ENCODE assay signal across 14 cellular contexts in genomic region chr16:29743475-29743826, GRCh38. TPM values are rescaled to one million over a fixed set of nuclear protein-coding genes. Genes with fewer than 3 reads are reported as not detected.
A peak's percentile ranks its signal among the peaks of the same experiment; 100 is the strongest.
DNase-seq lines count a peak whose midpoint lies in the region; ATAC-seq lines count a peak whose summit lies in the region.
"Had no signal": no experiment of that assay in that cellular context is flagged by ENCODE, and none has a peak within 500 bp of the region (broad histone marks: within the 10 kb centered on the region; RNA-seq: fewer than 3 reads in every experiment).

No MANE protein-coding gene starts in this region.

- H3K9me3 Mint-ChIP-seq in activated T-cell treated with anti-CD3 and anti-CD28 coated beads, Interleukin-2, amount 50 U/mL, for 24 hours = no peaks in the 10 kb centered on the region
- peaks cover 0 to 4% (median 0%) of the 10 kb centered on the region in 3 donors for H3K9me3 Mint-ChIP-seq in IgD-negative memory B cell
- H3K9me3 Mint-ChIP-seq in activated naive CD8-positive, alpha-beta T cell treated with anti-CD3 and anti-CD28 coated beads, Interleukin-2, amount 10 ng/mL, durations not matched to agents 7 days and 5 days = no peaks in the 10 kb centered on the region
- H3K9me3 Mint-ChIP-seq in stimulated activated effector memory CD8-positive, alpha-beta T cell treated with anti-CD3 and anti-CD28 coated beads, Interleukin-12 subunit alpha, Interleukin-12 subunit beta, amount 100 ng/mL, for 72 hours = no peaks in the 10 kb centered on the region

- H3K4me1 Mint-ChIP-seq in activated T-cell treated with anti-CD3 and anti-CD28 coated beads, Interleukin-2, amount 50 U/mL, for 24 hours (ENCODE audit: low read depth) = peaks cover 87% of the 10 kb centered on the region
- H3K4me1 Mint-ChIP-seq in IgD-negative memory B cell = peaks cover 46 to 69% (median 49%) of the 10 kb centered on the region in 3 donors
- peaks cover 53% of the 10 kb centered on the region for H3K4me1 Mint-ChIP-seq in activated naive CD8-positive, alpha-beta T cell treated with anti-CD3 and anti-CD28 coated beads, Interleukin-2, amount 10 ng/mL, durations not matched to agents 7 days and 5 days
- peaks cover 74% of the 10 kb centered on the region for H3K4me1 Mint-ChIP-seq in stimulated activated effector memory CD8-positive, alpha-beta T cell treated with anti-CD3 and anti-CD28 coated beads, Interleukin-12 subunit alpha, Interleukin-12 subunit beta, amount 100 ng/mL, for 72 hours

- no peak for DNase-seq in activated T-cell treated with anti-CD3 and anti-CD28 coated beads, Interleukin-2, amount 50 U/mL, for 24 hours
- DNase-seq in activated T-cell treated with anti-CD3 and anti-CD28 coated beads, Interleukin-2, amount 50 U/mL, for 48 hours = no peak
- peak; percentile 33 for DNase-seq in activated naive CD8-positive, alpha-beta T cell treated with anti-CD3 and anti-CD28 coated beads, Interleukin-2, amount 10 ng/mL, durations not matched to agents 7 days and 5 days
- DNase-seq in stimulated activated effector memory CD8-positive, alpha-beta T cell treated with anti-CD3 and anti-CD28 coated beads, Interleukin-12 subunit alpha, Interleukin-12 subunit beta, amount 100 ng/mL, for 72 hours (ENCODE audit: low spot score in 2 of 2) = no peak
- DNase-seq in middle frontal gyrus (ENCODE audit: extremely low spot score, low spot score) (no peak), OCI-M1 (lab: John Stamatoyannopoulos, UW) (no peak)
- DNase-seq: left ventricle myocardium inferior, NCI-H226, uterus had no signal

- peak overlapping the region; percentile 90 for H3K27ac Mint-ChIP-seq in activated T-cell treated with anti-CD3 and anti-CD28 coated beads, Interleukin-2, amount 50 U/mL, for 24 hours
- H3K27ac Mint-ChIP-seq in IgD-negative memory B cell = peak overlapping the region; percentile 66 to 97 (median 90)
- H3K27ac Mint-ChIP-seq in activated naive CD8-positive, alpha-beta T cell treated with anti-CD3 and anti-CD28 coated beads, Interleukin-2, amount 10 ng/mL, durations not matched to agents 7 days and 5 days = peak overlapping the region; percentile 77
- peak overlapping the region; percentile 100 for H3K27ac Mint-ChIP-seq in stimulated activated effector memory CD8-positive, alpha-beta T cell treated with anti-CD3 and anti-CD28 coated beads, Interleukin-12 subunit alpha, Interleukin-12 subunit beta, amount 100 ng/mL, for 72 hours

- POLR2A ChIA-PET in activated naive CD8-positive, alpha-beta T cell treated with anti-CD3 and anti-CD28 coated beads, Interleukin-2, amount 10 ng/mL, durations not matched to agents 7 days and 5 days (lab: Charles Lee) = interaction anchor here (0.9 to 4.6 kb wide), 8 partner anchors 10 to 64 kb away, joined by 3 to 64 read pairs (median 7); partner anchors contain the start of genes KIF22 and MAZ

- H3K36me3 Mint-ChIP-seq in activated T-cell treated with anti-CD3 and anti-CD28 coated beads, Interleukin-2, amount 50 U/mL, for 24 hours (ENCODE audit: low read depth) = peaks cover 40% of the 10 kb centered on the region
- H3K36me3 Mint-ChIP-seq in IgD-negative memory B cell = peaks cover 16% of the 10 kb centered on the region
- peaks cover 46% of the 10 kb centered on the region for H3K36me3 Mint-ChIP-seq in activated naive CD8-positive, alpha-beta T cell treated with anti-CD3 and anti-CD28 coated beads, Interleukin-2, amount 10 ng/mL, durations not matched to agents 7 days and 5 days
- H3K36me3 Mint-ChIP-seq in stimulated activated effector memory CD8-positive, alpha-beta T cell treated with anti-CD3 and anti-CD28 coated beads, Interleukin-12 subunit alpha, Interleukin-12 subunit beta, amount 100 ng/mL, for 72 hours = peaks cover 57% of the 10 kb centered on the region

- ATAC-seq in activated naive CD8-positive, alpha-beta T cell treated with anti-CD3 and anti-CD28 coated beads, Interleukin-2, amount 10 ng/mL, durations not matched to agents 7 days and 5 days (ENCODE audit: low read depth) = no peak
- ATAC-seq in stimulated activated effector memory CD8-positive, alpha-beta T cell treated with anti-CD3 and anti-CD28 coated beads, Interleukin-12 subunit alpha, Interleukin-12 subunit beta, amount 100 ng/mL, for 72 hours = no peak
- ATAC-seq in HG02588 (IDR thresholded peaks at IDR 0.05; ENCODE audit: unreplicated experiment) = no peak

- peak overlapping the region; percentile 87 for H3K4me3 Mint-ChIP-seq in activated T-cell treated with anti-CD3 and anti-CD28 coated beads, Interleukin-2, amount 50 U/mL, for 24 hours
- peak overlapping the region; percentile 74 to 98 (median 86) for H3K4me3 Mint-ChIP-seq in IgD-negative memory B cell
- H3K4me3 Mint-ChIP-seq in activated naive CD8-positive, alpha-beta T cell treated with anti-CD3 and anti-CD28 coated beads, Interleukin-2, amount 10 ng/mL, durations not matched to agents 7 days and 5 days = peak overlapping the region; percentile 98
- H3K4me3 Mint-ChIP-seq in stimulated activated effector memory CD8-positive, alpha-beta T cell treated with anti-CD3 and anti-CD28 coated beads, Interleukin-12 subunit alpha, Interleukin-12 subunit beta, amount 100 ng/mL, for 72 hours = peak overlapping the region; percentile 98

- no peaks in the 10 kb centered on the region for H3K27me3 Mint-ChIP-seq in activated T-cell treated with anti-CD3 and anti-CD28 coated beads, Interleukin-2, amount 50 U/mL, for 24 hours
- H3K27me3 Mint-ChIP-seq in IgD-negative memory B cell = no peaks in the 10 kb centered on the region
- no peaks in the 10 kb centered on the region for H3K27me3 Mint-ChIP-seq in activated naive CD8-positive, alpha-beta T cell treated with anti-CD3 and anti-CD28 coated beads, Interleukin-2, amount 10 ng/mL, durations not matched to agents 7 days and 5 days

RNA-seq across cellular contexts. Expression of gene C16orf54, which starts 2.3 kb away (rescaled TPM):
- polyA plus RNA-seq in IgD-negative memory B cell = 50.6 TPM
- total RNA-seq in activated naive CD8-positive, alpha-beta T cell treated with anti-CD3 and anti-CD28 coated beads, Interleukin-2, amount 10 ng/mL, durations not matched to agents 7 days and 5 days = 10 to 100 TPM; 84.2 to 88.0 TPM
- total RNA-seq: astrocyte had no signal

RNA-seq across cellular contexts. Expression of gene ZG16, which starts 34.6 kb away (rescaled TPM):
- not detected for polyA plus RNA-seq in IgD-negative memory B cell
- total RNA-seq in activated naive CD8-positive, alpha-beta T cell treated with anti-CD3 and anti-CD28 coated beads, Interleukin-2, amount 10 ng/mL, durations not matched to agents 7 days and 5 days = not detected
- total RNA-seq: astrocyte, frontal cortex, H4, left ventricle myocardium inferior had no signal

RNA-seq across cellular contexts. Expression of gene KIF22, which starts 47.1 kb away (rescaled TPM):
- polyA plus RNA-seq in IgD-negative memory B cell = 34.7 TPM
- total RNA-seq in activated naive CD8-positive, alpha-beta T cell treated with anti-CD3 and anti-CD28 coated beads, Interleukin-2, amount 10 ng/mL, durations not matched to agents 7 days and 5 days = 100 to 1,000 TPM; 191 to 199 TPM
